Comparison of ENCODE assay signal across 19 cellular contexts in the genomic region with DNA sequence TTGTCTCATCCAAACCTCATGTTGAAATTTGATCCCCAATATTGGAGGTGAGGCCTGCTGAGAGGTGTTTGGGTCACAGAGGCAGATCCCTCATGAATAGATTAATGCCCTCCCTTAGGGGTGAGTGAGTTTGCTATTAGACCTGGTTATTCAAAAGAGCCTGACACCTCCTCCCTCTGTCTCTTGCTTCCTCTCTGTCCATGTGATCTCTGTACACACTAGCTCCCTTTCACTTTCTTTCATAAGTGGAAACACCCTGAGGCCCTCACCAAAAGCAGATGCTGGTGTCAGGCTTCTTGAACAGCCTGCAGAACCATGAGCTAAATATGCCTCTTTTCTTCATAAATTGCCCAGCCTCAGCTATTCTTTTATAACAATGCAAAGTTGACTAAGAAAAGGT.
DNase-seq lines count a peak whose midpoint lies in the region; ATAC-seq and TF ChIP-seq lines count a peak whose summit lies in the region.
"Had no signal": no experiment of that assay in that cellular context is flagged by ENCODE, and none has a peak within 500 bp of the region (broad histone marks: within the 10 kb centered on the region; RNA-seq: fewer than 3 reads in every experiment).

No MANE protein-coding gene starts in this region.

- no peak for TF ChIP-seq CTCF in WTC11 (IDR thresholded peaks at IDR 0.05)
- TF ChIP-seq CTCF in type B pancreatic cell (conservative IDR thresholded peaks at IDR 0.05), result no peak
- no peak for TF ChIP-seq CTCF in CD8-positive, alpha-beta T cell (IDR thresholded peaks at IDR 0.05)

- intact Hi-C loops in CD8-positive, alpha-beta T cell (cut with DNase I, micrococcal nuclease), result no loop called here

- H3K27me3 ChIP-seq in CD8-positive, alpha-beta T cell (ENCODE audit: insufficient read depth, low read length), result no peaks in the 10 kb centered on the region
- H3K27me3 ChIP-seq: sigmoid colon had no signal

- H3K4me3 ChIP-seq in CD8-positive, alpha-beta T cell (ENCODE audit: low read depth, low read length), result no peak overlapping the region
- H3K4me3 ChIP-seq: K562, sigmoid colon had no signal

- no peaks in the 10 kb centered on the region for H3K4me1 ChIP-seq in CD8-positive, alpha-beta T cell (ENCODE audit: insufficient read depth, low read length)
- H3K4me1 ChIP-seq: sigmoid colon had no signal

- no peaks in the 10 kb centered on the region for H3K36me3 Mint-ChIP-seq in WTC11
- no peaks in the 10 kb centered on the region for H3K36me3 Mint-ChIP-seq in type B pancreatic cell
- no peaks in the 10 kb centered on the region for H3K36me3 Mint-ChIP-seq in CD8-positive, alpha-beta T cell

- H3K27ac ChIP-seq in CD8-positive, alpha-beta T cell (ENCODE audit: low read depth, low read length), result no peak overlapping the region
- H3K27ac ChIP-seq: sigmoid colon, VCaP had no signal

- H3K4me3 Mint-ChIP-seq in WTC11 (no peak overlapping the region), type B pancreatic cell (no peak overlapping the region)
- no peak overlapping the region for H3K4me3 Mint-ChIP-seq in CD8-positive, alpha-beta T cell
- H3K4me3 Mint-ChIP-seq: activated CD4-positive, alpha-beta memory T cell treated with anti-CD3 and anti-CD28 coated beads, Interleukin-2, amount 10 ng/mL, durations not matched to agents 7 days and 5 days; dendritic cell treated with granulocyte-macrophage colony-stimulating factor and Interleukin-4, amounts not matched to agents 40 ng/mL and 50 ng/mL, for 4 days; HFFc6 had no signal

- no peak for DNase-seq in WTC11 (ENCODE audit: low spot score)
- DNase-seq in type B pancreatic cell (ENCODE audit: extremely low spot score, unreplicated experiment), result no peak
- no peak for DNase-seq in CD8-positive, alpha-beta T cell
- DNase-seq in AG20443 (ENCODE audit: low spot score), result no peak
- DNase-seq: activated CD4-positive, alpha-beta memory T cell treated with anti-CD3 and anti-CD28 coated beads, Interleukin-2, amount 10 ng/mL, durations not matched to agents 7 days and 5 days; activated T-cell treated with anti-CD3 and anti-CD28 coated beads, Interleukin-2, amount 50 U/mL, for 48 hours; EL; HFFc6; NCI-H2029 treated with DMSO at 0.1 percent for 48 hours; sigmoid colon; stimulated activated CD4-positive, alpha-beta T cell treated with anti-CD3 and anti-CD28 coated beads, Interleukin-2, amount 100 ng/mL, for 48 hours; T-helper 1 cell had no signal

- H3K9me3 Mint-ChIP-seq in WTC11 (no peaks in the 10 kb centered on the region), type B pancreatic cell (peaks cover 3% of the 10 kb centered on the region)
- no peaks in the 10 kb centered on the region for H3K9me3 Mint-ChIP-seq in CD8-positive, alpha-beta T cell
- H3K9me3 Mint-ChIP-seq: activated CD4-positive, alpha-beta memory T cell treated with anti-CD3 and anti-CD28 coated beads, Interleukin-2, amount 10 ng/mL, durations not matched to agents 7 days and 5 days; dendritic cell treated with granulocyte-macrophage colony-stimulating factor and Interleukin-4, amounts not matched to agents 40 ng/mL and 50 ng/mL, for 4 days; HFFc6 had no signal

- H3K27ac Mint-ChIP-seq in WTC11 (no peak overlapping the region), type B pancreatic cell (no peak overlapping the region)
- H3K27ac Mint-ChIP-seq in CD8-positive, alpha-beta T cell, result no peak overlapping the region
- H3K27ac Mint-ChIP-seq: activated CD4-positive, alpha-beta memory T cell treated with anti-CD3 and anti-CD28 coated beads, Interleukin-2, amount 10 ng/mL, durations not matched to agents 7 days and 5 days; dendritic cell treated with granulocyte-macrophage colony-stimulating factor and Interleukin-4, amounts not matched to agents 40 ng/mL and 50 ng/mL, for 4 days; HFFc6 had no signal

- H3K4me1 Mint-ChIP-seq in WTC11, result peaks cover 5% of the 10 kb centered on the region
- no peaks in the 10 kb centered on the region for H3K4me1 Mint-ChIP-seq in type B pancreatic cell (ENCODE audit: unreplicated experiment)
- H3K4me1 Mint-ChIP-seq in CD8-positive, alpha-beta T cell (ENCODE audit: low read depth), result no peaks in the 10 kb centered on the region
- H3K4me1 Mint-ChIP-seq: activated CD4-positive, alpha-beta memory T cell treated with anti-CD3 and anti-CD28 coated beads, Interleukin-2, amount 10 ng/mL, durations not matched to agents 7 days and 5 days had no signal

- no peaks in the 10 kb centered on the region for H3K9me3 ChIP-seq in CD8-positive, alpha-beta T cell (ENCODE audit: low read length)
- H3K9me3 ChIP-seq: sigmoid colon had no signal

- ATAC-seq in GM18498 (IDR thresholded peaks at IDR 0.05; ENCODE audit: unreplicated experiment) (peak; percentile 47), GM21367 (IDR thresholded peaks at IDR 0.05; ENCODE audit: unreplicated experiment) (peak; percentile 71), HG02938 (IDR thresholded peaks at IDR 0.05; ENCODE audit: unreplicated experiment) (peak; percentile 50), WTC11 (peak; percentile 62), GM18870 (IDR thresholded peaks at IDR 0.05; ENCODE audit: unreplicated experiment) (no peak)
- ATAC-seq in CD8-positive, alpha-beta T cell, result no peak
- ATAC-seq: K562 had no signal

- H3K27me3 Mint-ChIP-seq in WTC11 (ENCODE audit: low read depth), result no peaks in the 10 kb centered on the region
- H3K27me3 Mint-ChIP-seq in type B pancreatic cell, result no peaks in the 10 kb centered on the region
- H3K27me3 Mint-ChIP-seq in CD8-positive, alpha-beta T cell (ENCODE audit: low read depth), result peaks cover 2% of the 10 kb centered on the region
- H3K27me3 Mint-ChIP-seq: activated CD4-positive, alpha-beta memory T cell treated with anti-CD3 and anti-CD28 coated beads, Interleukin-2, amount 10 ng/mL, durations not matched to agents 7 days and 5 days; dendritic cell treated with granulocyte-macrophage colony-stimulating factor and Interleukin-4, amounts not matched to agents 40 ng/mL and 50 ng/mL, for 4 days had no signal

- POLR2A ChIA-PET in WTC11 (lab: Charles Lee), result no interaction called here
- POLR2A ChIA-PET in CD8-positive, alpha-beta T cell (lab: Charles Lee), result no interaction called here

- no peaks in the 10 kb centered on the region for H3K36me3 ChIP-seq in CD8-positive, alpha-beta T cell (ENCODE audit: insufficient read depth, low read length)
- H3K36me3 ChIP-seq: sigmoid colon had no signal

- CTCF ChIA-PET in WTC11 (lab: Charles Lee), result no interaction called here
- CTCF ChIA-PET in CD8-positive, alpha-beta T cell (lab: Charles Lee), result no interaction called here

TF ChIP-seq in WTC11, 78 proteins besides CTCF, POLR2A, EP300 and RAD21:
- no peak for TF ChIP-seq NR3C1 (CRISPR knock-in tag; conservative IDR thresholded peaks at IDR 0.05; ENCODE audit: low read depth)
- TF ChIP-seq CREM (CRISPR knock-in tag; IDR thresholded peaks at IDR 0.05), result no peak
- TF ChIP-seq, protein P1, sequence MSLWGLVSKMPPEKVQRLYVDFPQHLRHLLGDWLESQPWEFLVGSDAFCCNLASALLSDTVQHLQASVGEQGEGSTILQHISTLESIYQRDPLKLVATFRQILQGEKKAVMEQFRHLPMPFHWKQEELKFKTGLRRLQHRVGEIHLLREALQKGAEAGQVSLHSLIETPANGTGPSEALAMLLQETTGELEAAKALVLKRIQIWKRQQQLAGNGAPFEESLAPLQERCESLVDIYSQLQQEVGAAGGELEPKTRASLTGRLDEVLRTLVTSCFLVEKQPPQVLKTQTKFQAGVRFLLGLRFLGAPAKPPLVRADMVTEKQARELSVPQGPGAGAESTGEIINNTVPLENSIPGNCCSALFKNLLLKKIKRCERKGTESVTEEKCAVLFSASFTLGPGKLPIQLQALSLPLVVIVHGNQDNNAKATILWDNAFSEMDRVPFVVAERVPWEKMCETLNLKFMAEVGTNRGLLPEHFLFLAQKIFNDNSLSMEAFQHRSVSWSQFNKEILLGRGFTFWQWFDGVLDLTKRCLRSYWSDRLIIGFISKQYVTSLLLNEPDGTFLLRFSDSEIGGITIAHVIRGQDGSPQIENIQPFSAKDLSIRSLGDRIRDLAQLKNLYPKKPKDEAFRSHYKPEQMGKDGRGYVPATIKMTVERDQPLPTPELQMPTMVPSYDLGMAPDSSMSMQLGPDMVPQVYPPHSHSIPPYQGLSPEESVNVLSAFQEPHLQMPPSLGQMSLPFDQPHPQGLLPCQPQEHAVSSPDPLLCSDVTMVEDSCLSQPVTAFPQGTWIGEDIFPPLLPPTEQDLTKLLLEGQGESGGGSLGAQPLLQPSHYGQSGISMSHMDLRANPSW (CRISPR knock-in tag; conservative IDR thresholded peaks at IDR 0.05; ENCODE audit: low read depth), result no peak
- no peak for TF ChIP-seq ZNF396 (CRISPR knock-in tag; IDR thresholded peaks at IDR 0.05; ENCODE audit: borderline replicate concordance)
- no peak for TF ChIP-seq IRF2 (CRISPR knock-in tag; IDR thresholded peaks at IDR 0.05; ENCODE audit: borderline replicate concordance, low read depth)

Comparison
In these comparisons a context has a peak if more than half of its experiments do, and no peak if none do; other contexts are left out.
1. ATAC-seq: peak in GM18498 (single experiment), GM21367 (single experiment), HG02938 (single experiment) and WTC11 (single experiment); none in CD8-positive, alpha-beta T cell (single experiment) and GM18870 (single experiment).